ENCODE assay signal across 21 cellular contexts in the genomic region with DNA sequence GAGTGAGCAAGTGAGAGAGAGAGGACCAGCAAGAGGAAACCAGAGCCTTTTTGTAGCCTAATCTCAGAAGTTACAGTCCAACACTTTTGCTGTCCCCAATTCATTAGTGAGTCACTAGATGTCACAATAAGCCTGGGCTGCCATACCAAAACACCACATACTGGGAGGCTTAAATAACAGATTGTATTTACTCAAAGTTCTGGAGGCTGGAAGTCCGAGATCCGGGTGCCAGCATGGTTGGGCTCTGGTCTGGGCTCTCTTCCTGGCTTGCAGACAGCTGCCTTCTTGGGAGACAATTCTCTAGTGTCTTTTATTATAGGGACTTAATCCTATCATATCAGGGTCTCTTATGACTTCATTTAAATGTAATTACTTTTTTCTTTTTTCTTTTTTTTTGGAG.
"Had no signal": no experiment of that assay in that cellular context is flagged by ENCODE, and none has a peak within 500 bp of the region (broad histone marks: within the 10 kb centered on the region; RNA-seq: fewer than 3 reads in every experiment).

No MANE protein-coding gene starts in this region.

- H3K4me3 ChIP-seq: esophagus squamous epithelium, heart left ventricle, lung, sigmoid colon, suprapubic skin, thyroid gland, upper lobe of left lung, uterus had no signal

- H3K4me1 ChIP-seq: esophagus squamous epithelium, heart left ventricle, sigmoid colon, suprapubic skin, thyroid gland, upper lobe of left lung, uterus had no signal

- H3K27me3 ChIP-seq: esophagus squamous epithelium, heart left ventricle, sigmoid colon, suprapubic skin, thyroid gland, upper lobe of left lung, uterus had no signal

- H3K9me3 ChIP-seq: esophagus squamous epithelium, neutrophil, suprapubic skin, thyroid gland, upper lobe of left lung, uterus had no signal

- H3K27ac Mint-ChIP-seq: naive B cell, nephron had no signal

- ATAC-seq: heart left ventricle; left colon; left ventricle myocardium superior; stimulated activated naive CD8-positive, alpha-beta T cell treated with anti-CD3 and anti-CD28 coated beads, Interleukin-15, Interleukin-2, amounts not matched to agents 100 U/mL and 50 U/mL, for 24 hours had no signal

- H3K4me1 Mint-ChIP-seq: naive B cell had no signal

- H3K36me3 Mint-ChIP-seq: naive B cell had no signal

- H3K4me3 Mint-ChIP-seq: naive B cell, nephron had no signal

- H3K27ac ChIP-seq: esophagus squamous epithelium, heart left ventricle, neutrophil, sigmoid colon, suprapubic skin, thyroid gland, upper lobe of left lung, uterus had no signal

- DNase-seq: dermis blood vessel endothelial cell; esophagus squamous epithelium; foreskin melanocyte; heart left ventricle; hippocampal formation; left colon; left ventricle myocardium superior; mesenchymal stem cell; midbrain; naive B cell; sigmoid colon; small intestine; stimulated activated CD4-positive, alpha-beta T cell treated with anti-CD3 and anti-CD28 coated beads, Interleukin-2, amount 100 ng/mL, for 48 hours; stimulated activated naive CD8-positive, alpha-beta T cell treated with anti-CD3 and anti-CD28 coated beads, Interleukin-15, Interleukin-2, amounts not matched to agents 100 U/mL and 50 U/mL, for 24 hours; thyroid gland; upper lobe of left lung; uterus had no signal
